17 cellular contexts compared by ENCODE assay signal in genomic region chr3:197883541-197883940, GRCh38.
DNase-seq lines count a peak whose midpoint lies in the region; ATAC-seq and TF ChIP-seq lines count a peak whose summit lies in the region.
"Had no signal": no experiment of that assay in that cellular context is flagged by ENCODE, and none has a peak within 500 bp of the region (broad histone marks: within the 10 kb centered on the region; RNA-seq: fewer than 3 reads in every experiment).

No MANE protein-coding gene starts in this region.

- ATAC-seq in CD8-positive, alpha-beta T cell = no peak
- no peak for ATAC-seq in CD4-positive, alpha-beta T cell (ENCODE audit: poor library complexity)

- no peaks in the 10 kb centered on the region for H3K9me3 Mint-ChIP-seq in CD8-positive, alpha-beta T cell
- H3K9me3 Mint-ChIP-seq in glutamatergic neuron (ENCODE audit: unreplicated experiment) (peaks cover 1% of the 10 kb centered on the region), neural crest cell (no peaks in the 10 kb centered on the region)
- H3K9me3 Mint-ChIP-seq in CD4-positive, alpha-beta T cell = no peaks in the 10 kb centered on the region

- no peaks in the 10 kb centered on the region for H3K36me3 ChIP-seq in CD8-positive, alpha-beta T cell (ENCODE audit: insufficient read depth, low read length)
- 0 out of 2 replicates have a peak, but pooled peaks cover 4% of the 10 kb centered on the region for H3K36me3 ChIP-seq in SJCRH30

- H3K27ac ChIP-seq in CD8-positive, alpha-beta T cell (ENCODE audit: low read depth, low read length) = no peak overlapping the region
- H3K27ac ChIP-seq in SJCRH30 = peak overlapping the region; percentile 59
- H3K27ac ChIP-seq in CD4-positive, alpha-beta T cell (ENCODE audit: low read depth, low read length) = no peak overlapping the region
- H3K27ac ChIP-seq: Peyer's patch had no signal

- H3K4me1 Mint-ChIP-seq in CD8-positive, alpha-beta T cell (ENCODE audit: low read depth) = peaks cover 8% of the 10 kb centered on the region
- peaks cover 29% of the 10 kb centered on the region for H3K4me1 Mint-ChIP-seq in glutamatergic neuron (ENCODE audit: low read depth, unreplicated experiment)
- H3K4me1 Mint-ChIP-seq in neural crest cell = peaks cover 31% of the 10 kb centered on the region
- H3K4me1 Mint-ChIP-seq in CD4-positive, alpha-beta T cell (ENCODE audit: low read depth) = peaks cover 11% of the 10 kb centered on the region

- CTCF ChIA-PET in CD8-positive, alpha-beta T cell (lab: Charles Lee) = no interaction called here
- CTCF ChIA-PET in CD4-positive, alpha-beta T cell (lab: Charles Lee) = no interaction called here

- intact Hi-C loops in CD8-positive, alpha-beta T cell (cut with DNase I, micrococcal nuclease) = no loop called here
- intact Hi-C loops in CD4-positive, alpha-beta T cell (cut with DNase I, micrococcal nuclease) = no loop called here

- no peak overlapping the region for H3K4me3 ChIP-seq in CD8-positive, alpha-beta T cell (ENCODE audit: low read depth, low read length)
- no peak overlapping the region for H3K4me3 ChIP-seq in SJCRH30
- H3K4me3 ChIP-seq: BLaER1 treated with 17β-estradiol and CSF1 and Interleukin-3, amounts not matched to agents 10 nM and 100 nM; Peyer's patch had no signal

- POLR2A ChIA-PET in CD8-positive, alpha-beta T cell (lab: Charles Lee) = no interaction called here
- POLR2A ChIA-PET in CD4-positive, alpha-beta T cell (lab: Charles Lee) = no interaction called here

- H3K27ac Mint-ChIP-seq in CD8-positive, alpha-beta T cell = peak overlapping the region; percentile 19
- H3K27ac Mint-ChIP-seq in glutamatergic neuron (ENCODE audit: unreplicated experiment) (peak overlapping the region; percentile 60), neural crest cell (ENCODE audit: unreplicated experiment) (peak overlapping the region; percentile 1)
- no peak overlapping the region for H3K27ac Mint-ChIP-seq in CD4-positive, alpha-beta T cell

- DNase-seq in CD8-positive, alpha-beta T cell = no peak
- DNase-seq in SJCRH30 (peak; percentile 21 to 71), glutamatergic neuron (no peak), neural crest cell (ENCODE audit: low read depth, low spot score) (no peak), SW480 (ENCODE audit: low spot score) (no peak), NCI-H2227 (lab: John Stamatoyannopoulos, UW; ENCODE audit: unreplicated experiment) (no peak)
- no peak for DNase-seq in CD4-positive, alpha-beta T cell
- DNase-seq: DMS153, EL, H7, KG1, NCI-H1105 treated with DMSO at 0.1 percent for 48 hours, NCI-H187 treated with DMSO at 0.1 percent for 48 hours, NCI-H524, Peyer's patch, SHP77 had no signal

- TF ChIP-seq CTCF in CD8-positive, alpha-beta T cell (IDR thresholded peaks at IDR 0.05) = no peak
- no peak for TF ChIP-seq CTCF in glutamatergic neuron (IDR thresholded peaks at IDR 0.05; ENCODE audit: partially characterized antibody, unreplicated experiment)
- TF ChIP-seq CTCF in neural crest cell (conservative IDR thresholded peaks at IDR 0.05) = no peak
- TF ChIP-seq CTCF in CD4-positive, alpha-beta T cell (IDR thresholded peaks at IDR 0.05) = no peak

- peaks cover 49% of the 10 kb centered on the region for H3K36me3 Mint-ChIP-seq in CD8-positive, alpha-beta T cell
- H3K36me3 Mint-ChIP-seq in glutamatergic neuron (ENCODE audit: unreplicated experiment) = no peaks in the 10 kb centered on the region
- peaks cover 14% of the 10 kb centered on the region for H3K36me3 Mint-ChIP-seq in neural crest cell (ENCODE audit: low read depth)
- peaks cover 58% of the 10 kb centered on the region for H3K36me3 Mint-ChIP-seq in CD4-positive, alpha-beta T cell (ENCODE audit: low read depth)

- no peaks in the 10 kb centered on the region for H3K4me1 ChIP-seq in CD8-positive, alpha-beta T cell (ENCODE audit: insufficient read depth, low read length)
- H3K4me1 ChIP-seq in SJCRH30 = peaks cover 31% of the 10 kb centered on the region
- H3K4me1 ChIP-seq: Peyer's patch had no signal

- H3K27me3 ChIP-seq in CD8-positive, alpha-beta T cell (ENCODE audit: insufficient read depth, low read length) = no peaks in the 10 kb centered on the region
- H3K27me3 ChIP-seq in SJCRH30 = no peaks in the 10 kb centered on the region
- H3K27me3 ChIP-seq in CD4-positive, alpha-beta T cell (ENCODE audit: control insufficient read depth, insufficient read depth, low read length) = no peaks in the 10 kb centered on the region
- H3K27me3 ChIP-seq: BLaER1 treated with 17β-estradiol and CSF1 and Interleukin-3, amounts not matched to agents 10 nM and 100 nM; Peyer's patch had no signal

- no peaks in the 10 kb centered on the region for H3K27me3 Mint-ChIP-seq in CD8-positive, alpha-beta T cell (ENCODE audit: low read depth)
- H3K27me3 Mint-ChIP-seq in glutamatergic neuron (ENCODE audit: unreplicated experiment) = no peaks in the 10 kb centered on the region
- H3K27me3 Mint-ChIP-seq in neural crest cell (ENCODE audit: low read depth) = no peaks in the 10 kb centered on the region
- H3K27me3 Mint-ChIP-seq in CD4-positive, alpha-beta T cell = no peaks in the 10 kb centered on the region

- no peak overlapping the region for H3K4me3 Mint-ChIP-seq in CD8-positive, alpha-beta T cell
- H3K4me3 Mint-ChIP-seq in glutamatergic neuron (ENCODE audit: unreplicated experiment) = no peak overlapping the region
- H3K4me3 Mint-ChIP-seq in neural crest cell = no peak overlapping the region
- H3K4me3 Mint-ChIP-seq in CD4-positive, alpha-beta T cell = no peak overlapping the region

- H3K9me3 ChIP-seq in CD8-positive, alpha-beta T cell (ENCODE audit: low read length) = no peaks in the 10 kb centered on the region
- H3K9me3 ChIP-seq in SJCRH30 (replicated peaks) = no peaks in the 10 kb centered on the region
- no peaks in the 10 kb centered on the region for H3K9me3 ChIP-seq in CD4-positive, alpha-beta T cell (ENCODE audit: control insufficient read depth, low read length)
- H3K9me3 ChIP-seq: BLaER1 treated with 17β-estradiol and CSF1 and Interleukin-3, amounts not matched to agents 10 nM and 100 nM; Peyer's patch had no signal

Comparison
In these comparisons a context has a peak if more than half of its experiments do, and no peak if none do; other contexts are left out.
1. DNase-seq: peak in SJCRH30 (2 of 2); none in CD8-positive, alpha-beta T cell (0 of 7), glutamatergic neuron (single experiment), neural crest cell (single experiment), SW480 (single experiment), NCI-H2227 (single experiment) and CD4-positive, alpha-beta T cell (0 of 10).